1 cellular context compared by ENCODE assay signal in the genomic region with DNA sequence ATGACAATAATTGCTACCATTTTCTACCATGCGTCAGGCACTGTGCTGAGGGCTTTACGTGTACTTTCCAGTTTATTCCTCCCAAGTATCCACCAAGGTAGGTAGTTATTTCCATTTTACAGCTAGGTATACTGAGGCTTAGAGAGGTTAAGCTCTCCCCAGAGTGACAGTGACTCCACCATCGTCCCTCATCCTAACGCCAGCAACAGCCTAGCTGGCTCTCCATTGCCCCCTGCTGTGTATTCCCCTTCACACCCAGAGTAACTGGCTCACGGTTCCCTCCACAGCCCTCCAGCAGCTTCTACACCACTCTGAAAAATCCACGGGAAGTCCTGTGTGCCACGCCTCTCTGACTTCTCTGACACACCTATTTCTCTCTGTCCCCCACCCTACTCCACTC.
TF ChIP-seq lines count a peak whose summit lies in the region.

No MANE protein-coding gene starts in this region.

TF ChIP-seq in HCT116, 20 proteins besides CTCF, POLR2A, EP300 and RAD21 (continued from another document):
- TF ChIP-seq, protein P1, sequence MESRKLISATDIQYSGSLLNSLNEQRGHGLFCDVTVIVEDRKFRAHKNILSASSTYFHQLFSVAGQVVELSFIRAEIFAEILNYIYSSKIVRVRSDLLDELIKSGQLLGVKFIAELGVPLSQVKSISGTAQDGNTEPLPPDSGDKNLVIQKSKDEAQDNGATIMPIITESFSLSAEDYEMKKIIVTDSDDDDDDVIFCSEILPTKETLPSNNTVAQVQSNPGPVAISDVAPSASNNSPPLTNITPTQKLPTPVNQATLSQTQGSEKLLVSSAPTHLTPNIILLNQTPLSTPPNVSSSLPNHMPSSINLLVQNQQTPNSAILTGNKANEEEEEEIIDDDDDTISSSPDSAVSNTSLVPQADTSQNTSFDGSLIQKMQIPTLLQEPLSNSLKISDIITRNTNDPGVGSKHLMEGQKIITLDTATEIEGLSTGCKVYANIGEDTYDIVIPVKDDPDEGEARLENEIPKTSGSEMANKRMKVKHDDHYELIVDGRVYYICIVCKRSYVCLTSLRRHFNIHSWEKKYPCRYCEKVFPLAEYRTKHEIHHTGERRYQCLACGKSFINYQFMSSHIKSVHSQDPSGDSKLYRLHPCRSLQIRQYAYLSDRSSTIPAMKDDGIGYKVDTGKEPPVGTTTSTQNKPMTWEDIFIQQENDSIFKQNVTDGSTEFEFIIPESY (IDR thresholded peaks at IDR 0.05; ENCODE audit: extremely low read depth, insufficient replicate concordance, low read length), result no peak
- no peak for TF ChIP-seq JUND (IDR thresholded peaks at IDR 0.05)
TF ChIP-seq in HCT116: peak in this region for 0.
